In genomic region chr17:42908872-42909700, GRCh38 we compare ENCODE assay signal across 29 cellular contexts. TPM values are rescaled to one million over a fixed set of nuclear protein-coding genes. Genes with fewer than 3 reads are reported as not detected.
DNase-seq lines count a peak whose midpoint lies in the region; ATAC-seq, FAIRE-seq and TF ChIP-seq lines count a peak whose summit lies in the region.
"Had no signal": no experiment of that assay in that cellular context is flagged by ENCODE, and none has a peak within 500 bp of the region (broad histone marks: within the 10 kb centered on the region; RNA-seq: fewer than 3 reads in every experiment).

No MANE protein-coding gene starts in this region.

- H3K4me2 ChIP-seq in MM.1S (ENCODE audit: low read depth, low read length): peak overlapping the region; percentile 33; the same call in 1 of the 2 replicates
- H3K4me2 ChIP-seq in H1 (ENCODE audit: insufficient read depth in 1 of 2, low read depth in 2 of 2, low read length in 2 of 2): no peak overlapping the region

- H3K9me3 ChIP-seq in MM.1S (replicated peaks; ENCODE audit: insufficient read depth, low read length): no peaks in the 10 kb centered on the region
- no peaks in the 10 kb centered on the region for H3K9me3 ChIP-seq in H1 (ENCODE audit: insufficient read depth in 2 of 2, low read depth in 1 of 2, low read length in 1 of 2)
- H3K9me3 ChIP-seq: MG63, tibial nerve had no signal

- H4K5ac ChIP-seq in H1 (ENCODE audit: insufficient read length, low read depth, low read length): no peak overlapping the region

- H4K20me1 ChIP-seq in MM.1S (ENCODE audit: insufficient read depth, low read length) (no peaks in the 10 kb centered on the region), H1 (replicated peaks in 1 of 2; ENCODE audit: control insufficient read depth in 1 of 2, insufficient read depth in 2 of 2, low read length in 2 of 2) (no peaks in the 10 kb centered on the region)

- H2AK5ac ChIP-seq in H1 (ENCODE audit: low read depth, low read length): no peak overlapping the region

- H3K14ac ChIP-seq in H1 (ENCODE audit: insufficient read length): no peak overlapping the region

- H3F3A ChIP-seq in MM.1S (ENCODE audit: insufficient read depth, low read length): peaks cover 4% of the 10 kb centered on the region; the same call in 1 of the 2 replicates

- H2BK120ac ChIP-seq in H1 (replicated peaks; ENCODE audit: low read depth, low read length): no peak overlapping the region

- peak overlapping the region; percentile 61; the same call in 1 of the 2 replicates for H2BK15ac ChIP-seq in H1 (ENCODE audit: low read length)

- WGBS in H1 (ENCODE audit: extremely low coverage in 1 of 2, insufficient coverage in 1 of 2, insufficient read length in 1 of 2, insufficient replicate concordance in 2 of 2, low coverage in 1 of 2, low lambda C conversion rate in 2 of 2, missing lambda C conversion rate in 1 of 2), 2 experiments: 86% methylated on average over 7 of the region's 7 CpGs; no CpG with 5 or more reads in 1 of the 2 experiments

- no peak overlapping the region for H4K8ac ChIP-seq in H1 (ENCODE audit: extremely low read depth, insufficient read depth, low read length)

- TF ChIP-seq RAD21 in H1 (IDR thresholded peaks at IDR 0.05 in 1 of 2, conservative IDR thresholded peaks at IDR 0.05 in 1 of 2; ENCODE audit: low read depth in 2 of 2, low read length in 2 of 2): no peak

- no peaks in the 10 kb centered on the region for H3K79me1 ChIP-seq in H1 (ENCODE audit: low read depth, low read length)

- H2AFZ ChIP-seq in MM.1S (ENCODE audit: low read length) (0 out of 2 replicates have a peak overlapping the region, but pooled peaks have one; percentile 14), H1 (ENCODE audit: low read length) (no peak overlapping the region)

- TF ChIP-seq EP300 in H1 (IDR thresholded peaks at IDR 0.05; ENCODE audit: borderline replicate concordance in 1 of 2, low read depth in 2 of 2, low read length in 2 of 2): no peak

- TF ChIP-seq CTCF in MM.1S (IDR thresholded peaks at IDR 0.05; ENCODE audit: low read length) (no peak), H1 (IDR thresholded peaks at IDR 0.05; ENCODE audit: control extremely low read depth in 1 of 3, insufficient read depth in 1 of 3, low read depth in 1 of 3, low read length in 3 of 3) (no peak), GM10266 (IDR thresholded peaks at IDR 0.05; ENCODE audit: control insufficient read depth, insufficient read depth, low read depth, missing control alignments) (no peak)

- no peaks in the 10 kb centered on the region for H3K23me2 ChIP-seq in H1 (ENCODE audit: low read depth, low read length)

- TF ChIP-seq POLR2A in H1 (IDR thresholded peaks at IDR 0.05; ENCODE audit: control extremely low read depth in 1 of 2, low read depth in 2 of 2, low read length in 2 of 2): no peak

- H3K56ac ChIP-seq in H1 (replicated peaks; ENCODE audit: insufficient read length, low read depth, low read length): no peak overlapping the region

- H3K23ac ChIP-seq in H1 (ENCODE audit: insufficient read length): no peak overlapping the region

- H3K27me3 ChIP-seq in MM.1S (replicated peaks; ENCODE audit: insufficient read depth, low read length): no peaks in the 10 kb centered on the region
- H3K27me3 ChIP-seq in H1 (replicated peaks in 1 of 4; ENCODE audit: control insufficient read depth in 3 of 4, extremely low read depth in 1 of 4, insufficient read depth in 3 of 4, low read length in 3 of 4): no peaks in the 10 kb centered on the region

- no peak overlapping the region for H3K18ac ChIP-seq in H1 (ENCODE audit: extremely low read depth, low read length)

- FAIRE-seq in H1 (lab: Jason Lieb, UNC): no peak
- FAIRE-seq: GM12878, K562 had no signal

- POLR2A ChIA-PET in H1 (lab: Charles Lee; ENCODE audit: partially characterized antibody): interaction anchor here (0.5 to 0.6 kb wide), 2 partner anchors 28 to 309 kb away, joined by 3 read pairs; no protein-coding TSS in a partner anchor

- H4K91ac ChIP-seq in H1 (replicated peaks; ENCODE audit: insufficient read length, low read length): no peak overlapping the region

- no peak overlapping the region for H2BK5ac ChIP-seq in H1 (ENCODE audit: low read depth, low read length)

- ATAC-seq in GM19328 (IDR thresholded peaks at IDR 0.05; ENCODE audit: unreplicated experiment) (no peak), HG03565 (IDR thresholded peaks at IDR 0.05; ENCODE audit: unreplicated experiment) (no peak)
- ATAC-seq: activated T-cell treated with anti-CD3 and anti-CD28 coated beads, Interleukin-2, amount 50 U/mL, for 72 hours; GM12878; K562; natural killer cell had no signal

- CTCF ChIA-PET in H1 (lab: Charles Lee; ENCODE audit: partially characterized antibody): interaction anchor here (0.7 to 0.8 kb wide), 2 partner anchors 11 to 20 kb away, joined by 3 to 4 read pairs; no protein-coding TSS in a partner anchor

- H2BK20ac ChIP-seq in H1 (ENCODE audit: low read length): 0 out of 2 replicates have a peak overlapping the region, but pooled peaks have one; percentile 48

- H3K36me3 ChIP-seq in MM.1S (replicated peaks; ENCODE audit: insufficient read depth, low read length): no peaks in the 10 kb centered on the region
- no peaks in the 10 kb centered on the region for H3K36me3 ChIP-seq in H1 (ENCODE audit: control insufficient read depth in 2 of 4, insufficient read depth in 4 of 4, low read length in 3 of 4)
- H3K36me3 ChIP-seq: brain microvascular endothelial cell, MG63, tibial nerve, WERI-Rb-1 had no signal

- H3K9ac ChIP-seq in MM.1S (ENCODE audit: low read length): no peak overlapping the region
- H3K9ac ChIP-seq in H1 (replicated peaks in 1 of 4; ENCODE audit: extremely low read depth in 1 of 4, low read depth in 3 of 4, low read length in 3 of 4): no peak overlapping the region

- H3K79me2 ChIP-seq in MM.1S (ENCODE audit: low read length) (no peaks in the 10 kb centered on the region), H1 (ENCODE audit: control insufficient read depth in 1 of 2, insufficient read depth in 2 of 2, low read length in 2 of 2) (no peaks in the 10 kb centered on the region)

- peaks cover 8% of the 10 kb centered on the region for H3K4me1 ChIP-seq in MM.1S (ENCODE audit: low read length)
- H3K4me1 ChIP-seq in H1 (replicated peaks in 1 of 4; ENCODE audit: control insufficient read depth in 3 of 4, insufficient read depth in 4 of 4, low read length in 3 of 4): no peaks in the 10 kb centered on the region; a peak in 1 of 7 replicates
- H3K4me1 ChIP-seq: tibial nerve had no signal

- H3K4me3 ChIP-seq in MM.1S (ENCODE audit: low read length) (no peak overlapping the region), H1 (ENCODE audit: extremely low read depth in 1 of 4, insufficient read depth in 2 of 4, low read depth in 3 of 4, low read length in 4 of 4) (no peak overlapping the region)
- H3K4me3 ChIP-seq: GM12878, K562, MG63, tibial nerve had no signal

- no peaks in the 10 kb centered on the region for H3K9me2 ChIP-seq in MM.1S (replicated peaks; ENCODE audit: insufficient read depth, low read length)

- peak; percentile 32 for DNase-seq in A172 (ENCODE audit: low spot score)
- peak; percentile 23 for DNase-seq in EH (ENCODE audit: low read depth)
- peak; percentile 49 for DNase-seq in MM.1S
- no peak for DNase-seq in H1 (ENCODE audit: low read depth in 1 of 2, low spot score in 2 of 2)
- no peak for DNase-seq in GM10266 (ENCODE audit: extremely low spot score)
- no peak for DNase-seq in NCI-H510A treated with DMSO at 0.1 percent for 48 hours (lab: John Stamatoyannopoulos, UW)
- DNase-seq: activated CD4-positive, alpha-beta T cell treated with anti-CD3 and anti-CD28 coated beads, Interleukin-2, amount 10 ng/mL, durations not matched to agents 7 days and 5 days; activated naive CD4-positive, alpha-beta T cell; activated T-cell treated with anti-CD3 and anti-CD28 coated beads, Interleukin-2, amount 50 U/mL, for 72 hours; brain microvascular endothelial cell; COR-L47; DMS79; islet precursor cell; MG63; natural killer cell; NCI-H2171; NCI-H524; NK-92 treated with Interleukin-12 subunit alpha and Interleukin-12 subunit beta, amount 100 ng/mL, for 24 hours; occipital lobe; SW 1271; T-helper 9 cell; WERI-Rb-1 had no signal

- no peak overlapping the region for H2BK12ac ChIP-seq in H1 (ENCODE audit: low read depth, low read length)

- no peak overlapping the region for H3K4ac ChIP-seq in H1 (replicated peaks; ENCODE audit: insufficient read length, low read depth, low read length)

- H3K27ac ChIP-seq in MM.1S (ENCODE audit: low read length) (peak overlapping the region; percentile 28; the same call in 1 of the 2 replicates), H1 (ENCODE audit: low read depth, low read length) (no peak overlapping the region)
- H3K27ac ChIP-seq: brain microvascular endothelial cell, tibial nerve, WERI-Rb-1 had no signal

RNA-seq across cellular contexts. Expression of gene G6PC1, which starts 8.5 kb away (rescaled TPM):
- not detected in 2 replicates for total RNA-seq in A172 (2014; rRNA removed; shearing (Covaris generic))
- total RNA-seq in H1 (2021; fragmentation: NEBNext Ultra II Directional; extraction: Animal tissue kit (Norgen Biotek cat#: 25700)): not detected in 2 replicates
- 0.02 TPM in 1 of 2 replicates, not detected in the other for polyA plus RNA-seq in H1 (2011; rRNA removed)
- polyA plus RNA-seq in H1 (2011; cell fraction: cytosol; rRNA removed): not detected
- not detected for polyA plus RNA-seq in H1 (2011; cell fraction: nucleus; rRNA removed)
- not detected in 4 replicates for polyA plus RNA-seq in H1 (2012, experiment 1 of 2)
- not detected for polyA plus RNA-seq in H1 (2012, experiment 2 of 2)
- polyA plus RNA-seq in H1 (2013, experiment 1 of 2): not detected
- polyA plus RNA-seq in H1 (2013, experiment 2 of 2): not detected
- polyA minus RNA-seq in H1 (2011; rRNA and poly(A)+ RNA removed): not detected in 2 replicates
- polyA minus RNA-seq in H1 (2011; cell fraction: cytosol; rRNA and poly(A)+ RNA removed): not detected
- not detected for polyA minus RNA-seq in H1 (2011; cell fraction: nucleus; rRNA and poly(A)+ RNA removed)
- total RNA-seq: activated CD4-positive, alpha-beta T cell treated with anti-CD3 and anti-CD28 coated beads, Interleukin-2, amount 10 ng/mL, durations not matched to agents 7 days and 5 days; activated T-cell treated with anti-CD3 and anti-CD28 coated beads, Interleukin-2, amount 50 U/mL, for 72 hours; GM12878; K562; lower leg skin; natural killer cell; occipital lobe; tibial nerve had no signal
- polyA plus RNA-seq: BJ, GM12878, K562 had no signal

RNA-seq across cellular contexts. Expression of gene AARSD1, which starts 55.2 kb away (rescaled TPM):
- 37.4 and 42.1 TPM in 2 replicates for total RNA-seq in A172 (2014; rRNA removed; shearing (Covaris generic))
- total RNA-seq in H1 (2021; fragmentation: NEBNext Ultra II Directional; extraction: Animal tissue kit (Norgen Biotek cat#: 25700)): 45.0 and 51.5 TPM in 2 replicates
- 43.8 and 58.8 TPM in 2 replicates for polyA plus RNA-seq in H1 (2011; rRNA removed)
- 71.8 TPM for polyA plus RNA-seq in H1 (2011; cell fraction: cytosol; rRNA removed)
- 62.4 TPM for polyA plus RNA-seq in H1 (2011; cell fraction: nucleus; rRNA removed)
- 70.9 to 86.4 TPM (median 83.5 TPM) in 4 replicates for polyA plus RNA-seq in H1 (2012, experiment 1 of 2)
- polyA plus RNA-seq in H1 (2012, experiment 2 of 2): 38.6 TPM
- 54.6 TPM for polyA plus RNA-seq in H1 (2013, experiment 1 of 2)
- 49.8 TPM for polyA plus RNA-seq in H1 (2013, experiment 2 of 2)
- 36.9 and 44.3 TPM in 2 replicates for polyA minus RNA-seq in H1 (2011; rRNA and poly(A)+ RNA removed)
- 15.4 TPM for polyA minus RNA-seq in H1 (2011; cell fraction: cytosol; rRNA and poly(A)+ RNA removed)
- polyA minus RNA-seq in H1 (2011; cell fraction: nucleus; rRNA and poly(A)+ RNA removed): 34.2 TPM

RNA-seq across cellular contexts. Expression of gene AOC3, which starts 58.1 kb away (rescaled TPM):
- 0.09 and 0.41 TPM in 2 replicates for total RNA-seq in A172 (2014; rRNA removed; shearing (Covaris generic))
- 2.1 and 2.7 TPM in 2 replicates for total RNA-seq in H1 (2021; fragmentation: NEBNext Ultra II Directional; extraction: Animal tissue kit (Norgen Biotek cat#: 25700))
- 2.5 and 4.1 TPM in 2 replicates for polyA plus RNA-seq in H1 (2011; rRNA removed)
- polyA plus RNA-seq in H1 (2011; cell fraction: cytosol; rRNA removed): 3.1 TPM
- polyA plus RNA-seq in H1 (2011; cell fraction: nucleus; rRNA removed): 16.8 TPM
- 2.6 to 3.5 TPM (median 3.1 TPM) in 4 replicates for polyA plus RNA-seq in H1 (2012, experiment 1 of 2)
- 1.2 TPM for polyA plus RNA-seq in H1 (2012, experiment 2 of 2)
- 1.7 TPM for polyA plus RNA-seq in H1 (2013, experiment 1 of 2)
- polyA plus RNA-seq in H1 (2013, experiment 2 of 2): 1.5 TPM
- 0.93 and 1.8 TPM in 2 replicates for polyA minus RNA-seq in H1 (2011; rRNA and poly(A)+ RNA removed)
- 1.1 TPM for polyA minus RNA-seq in H1 (2011; cell fraction: cytosol; rRNA and poly(A)+ RNA removed)
- polyA minus RNA-seq in H1 (2011; cell fraction: nucleus; rRNA and poly(A)+ RNA removed): 2.8 TPM

Comparison
In these comparisons a context has a peak if more than half of its experiments do, and no peak if none do; other contexts are left out.
1. DNase-seq: peak in A172 (single experiment), EH (single experiment) and MM.1S (single experiment); none in H1 (0 of 2), GM10266 (single experiment) and NCI-H510A treated with DMSO at 0.1 percent for 48 hours (single experiment).